Comparison of ENCODE assay signal across 29 cellular contexts in the genomic region with DNA sequence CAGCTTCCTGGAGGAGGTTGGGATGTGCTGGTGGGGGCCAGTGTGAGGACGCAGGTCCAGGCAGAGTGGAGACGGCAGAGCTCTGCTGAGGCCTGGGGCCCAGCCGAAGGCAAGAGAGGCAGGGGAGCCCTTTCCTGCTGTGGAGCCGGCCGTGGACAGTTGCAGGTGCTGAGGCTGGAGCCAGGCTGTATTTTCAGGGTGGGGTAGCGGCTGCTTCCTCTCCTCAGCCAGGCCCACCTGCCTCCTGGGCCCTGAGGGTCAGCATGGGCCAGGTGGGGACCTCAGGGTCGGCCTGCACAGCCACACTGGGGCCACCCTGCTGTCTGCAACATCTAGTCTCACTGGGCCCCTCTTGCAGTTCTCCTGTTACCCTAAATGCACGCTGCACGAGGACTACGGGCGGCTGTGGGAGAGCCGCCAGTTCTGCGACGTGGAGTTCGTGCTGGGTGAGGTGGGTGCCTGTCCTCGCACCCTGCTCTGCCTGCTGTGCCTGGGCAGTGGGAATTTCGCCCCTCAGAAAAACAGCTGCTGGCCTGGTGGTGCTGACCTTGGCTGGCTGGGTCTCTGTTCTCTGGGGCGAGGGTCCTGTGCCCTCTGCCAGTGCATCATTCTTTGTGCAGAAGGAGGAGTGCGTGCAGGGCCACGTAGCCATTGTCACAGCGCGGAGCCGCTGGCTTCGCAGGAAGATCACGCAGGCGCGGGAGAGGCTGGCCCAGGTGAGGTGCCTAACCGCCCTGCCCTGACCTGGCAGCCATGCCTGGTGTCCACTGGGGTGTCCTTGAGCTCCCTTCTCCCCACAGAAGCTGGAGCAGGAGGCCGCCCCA. TPM values are rescaled to one million over a fixed set of nuclear protein-coding genes. Genes with fewer than 3 reads are reported as not detected.
A peak's percentile ranks its signal among the peaks of the same experiment; 100 is the strongest.
DNase-seq lines count a peak whose midpoint lies in the region; ATAC-seq, FAIRE-seq and TF ChIP-seq lines count a peak whose summit lies in the region.
"Had no signal": no experiment of that assay in that cellular context is flagged by ENCODE, and none has a peak within 500 bp of the region (broad histone marks: within the 10 kb centered on the region; RNA-seq: fewer than 3 reads in every experiment).

No MANE protein-coding gene starts in this region.

- H3K27me3 ChIP-seq in HepG2 (ENCODE audit: control insufficient read depth in 1 of 2, insufficient read depth in 2 of 2, low read length in 2 of 2) (no peaks in the 10 kb centered on the region), right lobe of liver (no peaks in the 10 kb centered on the region), osteoblast (ENCODE audit: insufficient read depth, low read length) (no peaks in the 10 kb centered on the region)
- H3K27me3 ChIP-seq: BE2C; BLaER1 treated with 17β-estradiol and CSF1 and Interleukin-3, amounts not matched to agents 10 nM and 100 nM had no signal

- TF ChIP-seq EP300 in HepG2 (IDR thresholded peaks at IDR 0.05; ENCODE audit: low read depth in 2 of 2, low read length in 2 of 2) (no peak), HepG2 (CRISPR knock-in tag; IDR thresholded peaks at IDR 0.05; ENCODE audit: borderline replicate concordance) (no peak)

- intact Hi-C loops in HepG2 (cut with micrococcal nuclease; ENCODE audit: unreplicated experiment) (no loop called here), right lobe of liver (cut with DNase I) (loop anchor here in 1 of 2 donors (10.0 kb wide), 1 partner anchor 49 kb away; no protein-coding TSS in a partner anchor)

- no peak for DNase-seq in HepG2 (ENCODE audit: low spot score)
- no peak for DNase-seq in right lobe of liver
- DNase-seq in chondrocyte (ENCODE audit: low spot score), result peak; percentile 91
- peak; percentile 70 for DNase-seq in osteoblast (ENCODE audit: insufficient read length, low spot score, missing footprints)
- DNase-seq in DMS153 treated with DMSO at 0.1 percent for 48 hours (lab: John Stamatoyannopoulos, UW; ENCODE audit: unreplicated experiment), result no peak
- DNase-seq in NCI-H345 treated with DMSO at 0.1 percent for 48 hours (lab: John Stamatoyannopoulos, UW; ENCODE audit: unreplicated experiment), result no peak
- DNase-seq: 8988T; ACHN; AML-193; BE2C; CD4-positive, alpha-beta T cell; CD8-positive, alpha-beta memory T cell; DMS 273 treated with DMSO at 0.1 percent for 48 hours; DMS53; DMS79 treated with DMSO at 0.1 percent for 48 hours; GF-D8; GM23248; H7; HCEC 1CT had no signal

- H3K4me1 Mint-ChIP-seq in chondrocyte (ENCODE audit: low read depth), result no peaks in the 10 kb centered on the region
- H3K4me1 Mint-ChIP-seq: CD14-positive monocyte had no signal

- no peak for TF ChIP-seq RAD21 in HepG2 (CRISPR knock-in tag; IDR thresholded peaks at IDR 0.05)

- TF ChIP-seq POLR2A in HepG2 (IDR thresholded peaks at IDR 0.05; ENCODE audit: insufficient read depth in 1 of 2, low read depth in 2 of 2, low read length in 2 of 2) (no peak), right lobe of liver (IDR thresholded peaks at IDR 0.05) (no peak)

- FAIRE-seq in HepG2 (lab: Jason Lieb, UNC), result no peak
- FAIRE-seq: A549, D721Med, GM12891, GM18507, H1 had no signal

- H3K27ac ChIP-seq in HepG2 (ENCODE audit: extremely low read length, insufficient read depth, low read length) (no peak overlapping the region), right lobe of liver (no peak overlapping the region), osteoblast (ENCODE audit: low read depth, low read length) (no peak overlapping the region)
- H3K27ac ChIP-seq: A549; BLaER1 treated with 17β-estradiol and CSF1 and Interleukin-3, amounts not matched to agents 10 nM and 100 nM; GM23248 had no signal

- POLR2A ChIA-PET in HepG2 (lab: Yijun Ruan, JAX), result no interaction called here

- H3K27ac Mint-ChIP-seq in chondrocyte (ENCODE audit: unreplicated experiment), result no peak overlapping the region
- H3K27ac Mint-ChIP-seq: CD4-positive, alpha-beta T cell had no signal

- H2AFZ ChIP-seq in HepG2 (ENCODE audit: low read length) (no peak overlapping the region), osteoblast (ENCODE audit: low read length) (no peak overlapping the region)
- H2AFZ ChIP-seq: GM23248 had no signal

- no peak overlapping the region for H3K4me2 ChIP-seq in HepG2 (ENCODE audit: low read depth, low read length)
- H3K4me2 ChIP-seq in osteoblast (ENCODE audit: insufficient read depth, low read length), result no peak overlapping the region
- H3K4me2 ChIP-seq: A549; BLaER1 treated with 17β-estradiol and CSF1 and Interleukin-3, amounts not matched to agents 10 nM and 100 nM had no signal

- H3K4me1 ChIP-seq in HepG2 (ENCODE audit: insufficient read depth, low read length) (no peaks in the 10 kb centered on the region), right lobe of liver (no peaks in the 10 kb centered on the region), osteoblast (ENCODE audit: insufficient read depth, low read length) (no peaks in the 10 kb centered on the region)
- H3K4me1 ChIP-seq: A549, BE2C had no signal

- WGBS in HepG2 (ENCODE audit: low lambda C conversion rate), result 100% methylated on average over 4 of the region's 29 CpGs
- WGBS in right lobe of liver (ENCODE audit: insufficient coverage, low coverage, low lambda C conversion rate, missing lambda C conversion rate), result no CpG with 5 or more reads among the region's 29 CpGs

- no peak for TF ChIP-seq CTCF in HepG2 (CRISPR knock-in tag; IDR thresholded peaks at IDR 0.05)
- TF ChIP-seq CTCF in right lobe of liver (IDR thresholded peaks at IDR 0.05), result no peak
- TF ChIP-seq CTCF in chondrocyte (IDR thresholded peaks at IDR 0.05), result no peak
- no peak for TF ChIP-seq CTCF in osteoblast (IDR thresholded peaks at IDR 0.05; ENCODE audit: extremely low read depth, low read depth, low read length)

- H3K9ac ChIP-seq in HepG2 (ENCODE audit: insufficient read depth, low read depth, low read length), result no peak overlapping the region
- H3K9ac ChIP-seq: BLaER1 treated with 17β-estradiol and CSF1 and Interleukin-3, amounts not matched to agents 10 nM and 100 nM; GM23248 had no signal

- H3K9me3 Mint-ChIP-seq in chondrocyte (ENCODE audit: low read depth), result no peaks in the 10 kb centered on the region
- H3K9me3 Mint-ChIP-seq: CD14-positive monocyte; CD4-positive, alpha-beta T cell; CD8-positive, alpha-beta memory T cell had no signal

- H4K20me1 ChIP-seq in HepG2 (ENCODE audit: insufficient read depth, low read length) (no peaks in the 10 kb centered on the region), osteoblast (ENCODE audit: insufficient read depth, low read length) (no peaks in the 10 kb centered on the region)

- no peaks in the 10 kb centered on the region for H3K9me3 ChIP-seq in HepG2 (ENCODE audit: low read length)
- no peaks in the 10 kb centered on the region for H3K9me3 ChIP-seq in right lobe of liver
- no peaks in the 10 kb centered on the region for H3K9me3 ChIP-seq in osteoblast (ENCODE audit: low read depth, low read length)
- H3K9me3 ChIP-seq: A549; BE2C; BLaER1 treated with 17β-estradiol and CSF1 and Interleukin-3, amounts not matched to agents 10 nM and 100 nM had no signal

- no peaks in the 10 kb centered on the region for H3K27me3 Mint-ChIP-seq in chondrocyte (ENCODE audit: low read depth)
- H3K27me3 Mint-ChIP-seq: CD4-positive, alpha-beta T cell had no signal

- H3K36me3 ChIP-seq in HepG2 (replicated peaks in 1 of 2; ENCODE audit: control insufficient read depth in 1 of 2, insufficient read depth in 2 of 2, low read length in 2 of 2) (peaks cover 3 to 34% of the 10 kb centered on the region in 2 experiments), right lobe of liver (peaks cover 0 to 25% (median 6%) of the 10 kb centered on the region in 4 donors), osteoblast (ENCODE audit: insufficient read depth, low read length) (peaks cover 46% of the 10 kb centered on the region)

- peaks cover 5% of the 10 kb centered on the region for H3K36me3 Mint-ChIP-seq in chondrocyte (ENCODE audit: low read depth)

- no peak overlapping the region for H3K4me3 Mint-ChIP-seq in chondrocyte (ENCODE audit: unreplicated experiment)
- H3K4me3 Mint-ChIP-seq: CD14-positive monocyte; CD4-positive, alpha-beta T cell; CD8-positive, alpha-beta memory T cell had no signal

- no peaks in the 10 kb centered on the region for H3K79me2 ChIP-seq in HepG2 (ENCODE audit: insufficient read depth, low read length)
- H3K79me2 ChIP-seq in osteoblast (ENCODE audit: insufficient read depth, low read length), result no peaks in the 10 kb centered on the region

- CTCF ChIA-PET in HepG2 (lab: Yijun Ruan, JAX; ENCODE audit: low intra/inter-chr PET ratio, low total read pairs), result no interaction called here

- no TSS peak for BruUV-seq in HepG2 (replicated peaks; lab: Mats Ljungman, UMichigan)

- in situ Hi-C loops in HepG2 (cut with HindIII; ENCODE audit: extremely low pct_ligation_motif_present, low pct_unique_long_range_greater_than_20kb), result no loop called here

- H3K4me3 ChIP-seq in HepG2 (replicated peaks in 1 of 3; ENCODE audit: insufficient read depth in 1 of 3, low read depth in 2 of 3, low read length in 3 of 3) (no peak overlapping the region), right lobe of liver (no peak overlapping the region), osteoblast (ENCODE audit: insufficient read depth, low read length) (no peak overlapping the region)
- H3K4me3 ChIP-seq: A549; BLaER1 treated with 17β-estradiol and CSF1 and Interleukin-3, amounts not matched to agents 10 nM and 100 nM; GM23248 had no signal

- ATAC-seq in HepG2 (no peak), right lobe of liver (no peak), HG02763 (IDR thresholded peaks at IDR 0.05; ENCODE audit: unreplicated experiment) (no peak)
- ATAC-seq: A549 had no signal

RNA-seq across cellular contexts. Expression of gene THAP7, which starts 8.4 kb away (rescaled TPM):
- total RNA-seq in HepG2 (2016; rRNA removed; fragmentation: Illumina TruSeq; extraction: Trizol) (20.4 and 25.5 TPM in 2 replicates), right lobe of liver (10 to 100 TPM in 5 of 6 experiments, 1 to 10 TPM in 1; 9.3 to 32.5 (median 15.6) TPM), chondrocyte (15.7 to 22.5 TPM (median 17.2 TPM) in 3 replicates), osteoblast (23.9 and 24.2 TPM in 2 replicates)
- 10.9 and 13.4 TPM in 2 replicates for total RNA-seq in HepG2 (2016; cell fraction: cytosol; rRNA removed; fragmentation: Illumina TruSeq; extraction: Trizol; ENCODE audit: low read depth)
- 22.1 and 23.8 TPM in 2 replicates for total RNA-seq in HepG2 (2016; cell fraction: insoluble cytoplasmic fraction; rRNA removed; fragmentation: Illumina TruSeq; extraction: Trizol)
- 19.2 and 23.3 TPM in 2 replicates for total RNA-seq in HepG2 (2016; cell fraction: membrane; rRNA removed; fragmentation: Illumina TruSeq; extraction: Trizol)
- 18.4 and 19.1 TPM in 2 replicates for total RNA-seq in HepG2 (2016; cell fraction: nucleus; rRNA removed; fragmentation: Illumina TruSeq; extraction: Trizol)
- 13.0 and 16.4 TPM in 2 replicates for polyA plus RNA-seq in HepG2 (2011; rRNA removed)
- polyA plus RNA-seq in HepG2 (2011; cell fraction: cytosol; rRNA removed), result 11.4 and 17.5 TPM in 2 replicates
- polyA plus RNA-seq in HepG2 (2011; cell fraction: nucleus; rRNA removed), result 53.1 and 55.7 TPM in 2 replicates
- polyA plus RNA-seq in HepG2 (2012), result 7.6 and 9.2 TPM in 2 replicates
- polyA plus RNA-seq in HepG2 (2016; cell fraction: cytosol; fragmentation: Illumina TruSeq; extraction: Trizol; ENCODE audit: low read depth), result 11.6 and 14.4 TPM in 2 replicates
- 22.2 and 26.6 TPM in 2 replicates for polyA plus RNA-seq in HepG2 (2016; cell fraction: insoluble cytoplasmic fraction; fragmentation: Illumina TruSeq; extraction: Trizol; ENCODE audit: low read depth)
- 17.6 and 24.0 TPM in 2 replicates for polyA plus RNA-seq in HepG2 (2016; cell fraction: membrane; fragmentation: Illumina TruSeq; extraction: Trizol; ENCODE audit: low read depth)
- polyA plus RNA-seq in HepG2 (2016; cell fraction: nucleus; fragmentation: Illumina TruSeq; extraction: Trizol; ENCODE audit: insufficient read depth, low read depth), result 42.7 and 46.0 TPM in 2 replicates
- 19.9 and 30.3 TPM in 2 replicates for polyA minus RNA-seq in HepG2 (2011; rRNA and poly(A)+ RNA removed; ENCODE audit: low replicate concordance)
- 6.9 and 7.9 TPM in 2 replicates for polyA minus RNA-seq in HepG2 (2011; cell fraction: cytosol; rRNA and poly(A)+ RNA removed)
- polyA minus RNA-seq in HepG2 (2011; cell fraction: nucleus; rRNA and poly(A)+ RNA removed), result 34.2 and 38.9 TPM in 2 replicates

RNA-seq across cellular contexts. Expression of gene LZTR1, which starts 11.4 kb away (rescaled TPM):
- total RNA-seq in HepG2 (2016; rRNA removed; fragmentation: Illumina TruSeq; extraction: Trizol) (12.0 and 22.4 TPM in 2 replicates), right lobe of liver (10 to 100 TPM; 22.7 to 33.3 (median 27.0) TPM), chondrocyte (86.4 to 103 TPM (median 87.0 TPM) in 3 replicates), osteoblast (56.8 and 58.0 TPM in 2 replicates)
- 6.7 and 7.2 TPM in 2 replicates for total RNA-seq in HepG2 (2016; cell fraction: cytosol; rRNA removed; fragmentation: Illumina TruSeq; extraction: Trizol; ENCODE audit: low read depth)
- 11.0 and 24.0 TPM in 2 replicates for total RNA-seq in HepG2 (2016; cell fraction: insoluble cytoplasmic fraction; rRNA removed; fragmentation: Illumina TruSeq; extraction: Trizol)
- total RNA-seq in HepG2 (2016; cell fraction: membrane; rRNA removed; fragmentation: Illumina TruSeq; extraction: Trizol), result 7.2 and 7.5 TPM in 2 replicates
- 24.0 and 31.5 TPM in 2 replicates for total RNA-seq in HepG2 (2016; cell fraction: nucleus; rRNA removed; fragmentation: Illumina TruSeq; extraction: Trizol)
- 21.8 and 36.0 TPM in 2 replicates for polyA plus RNA-seq in HepG2 (2011; rRNA removed)
- 7.8 and 11.5 TPM in 2 replicates for polyA plus RNA-seq in HepG2 (2011; cell fraction: cytosol; rRNA removed)
- polyA plus RNA-seq in HepG2 (2011; cell fraction: nucleus; rRNA removed), result 218 and 255 TPM in 2 replicates
- polyA plus RNA-seq in HepG2 (2012), result 16.0 and 20.8 TPM in 2 replicates
- 1.7 and 1.9 TPM in 2 replicates for polyA plus RNA-seq in HepG2 (2016; cell fraction: cytosol; fragmentation: Illumina TruSeq; extraction: Trizol; ENCODE audit: low read depth)
- polyA plus RNA-seq in HepG2 (2016; cell fraction: insoluble cytoplasmic fraction; fragmentation: Illumina TruSeq; extraction: Trizol; ENCODE audit: low read depth), result 10.7 and 13.3 TPM in 2 replicates
- 3.5 and 4.4 TPM in 2 replicates for polyA plus RNA-seq in HepG2 (2016; cell fraction: membrane; fragmentation: Illumina TruSeq; extraction: Trizol; ENCODE audit: low read depth)
- polyA plus RNA-seq in HepG2 (2016; cell fraction: nucleus; fragmentation: Illumina TruSeq; extraction: Trizol; ENCODE audit: insufficient read depth, low read depth), result 85.8 and 92.2 TPM in 2 replicates
- polyA minus RNA-seq in HepG2 (2011; rRNA and poly(A)+ RNA removed; ENCODE audit: low replicate concordance), result 28.9 and 51.0 TPM in 2 replicates
- polyA minus RNA-seq in HepG2 (2011; cell fraction: cytosol; rRNA and poly(A)+ RNA removed), result 12.1 and 13.7 TPM in 2 replicates
- 71.7 and 79.9 TPM in 2 replicates for polyA minus RNA-seq in HepG2 (2011; cell fraction: nucleus; rRNA and poly(A)+ RNA removed)

RNA-seq across cellular contexts. Expression of gene P2RX6, which starts 21.4 kb away (rescaled TPM):
- total RNA-seq in HepG2 (2016; rRNA removed; fragmentation: Illumina TruSeq; extraction: Trizol) (0.04 TPM in 1 of 2 replicates, not detected in the other), right lobe of liver (1 to 10 TPM in 1 of 6 experiments, under 1 TPM in 4, not detected in 1; 0.09 to 1.4 (median 0.42) TPM), chondrocyte (2.1 to 4.9 TPM (median 2.2 TPM) in 3 replicates), osteoblast (3.2 and 5.1 TPM in 2 replicates)
- total RNA-seq in HepG2 (2016; cell fraction: cytosol; rRNA removed; fragmentation: Illumina TruSeq; extraction: Trizol; ENCODE audit: low read depth), result not detected in 2 replicates
- total RNA-seq in HepG2 (2016; cell fraction: insoluble cytoplasmic fraction; rRNA removed; fragmentation: Illumina TruSeq; extraction: Trizol), result not detected in 2 replicates
- not detected in 2 replicates for total RNA-seq in HepG2 (2016; cell fraction: membrane; rRNA removed; fragmentation: Illumina TruSeq; extraction: Trizol)
- not detected in 2 replicates for total RNA-seq in HepG2 (2016; cell fraction: nucleus; rRNA removed; fragmentation: Illumina TruSeq; extraction: Trizol)
- polyA plus RNA-seq in HepG2 (2011; rRNA removed), result 0.12 and 0.20 TPM in 2 replicates
- polyA plus RNA-seq in HepG2 (2011; cell fraction: cytosol; rRNA removed), result 0.06 and 0.19 TPM in 2 replicates
- polyA plus RNA-seq in HepG2 (2011; cell fraction: nucleus; rRNA removed), result 0.66 and 1.2 TPM in 2 replicates
- polyA plus RNA-seq in HepG2 (2012), result 0.07 and 0.25 TPM in 2 replicates
- polyA plus RNA-seq in HepG2 (2016; cell fraction: cytosol; fragmentation: Illumina TruSeq; extraction: Trizol; ENCODE audit: low read depth), result not detected in 2 replicates
- not detected in 2 replicates for polyA plus RNA-seq in HepG2 (2016; cell fraction: insoluble cytoplasmic fraction; fragmentation: Illumina TruSeq; extraction: Trizol; ENCODE audit: low read depth)
- not detected in 2 replicates for polyA plus RNA-seq in HepG2 (2016; cell fraction: membrane; fragmentation: Illumina TruSeq; extraction: Trizol; ENCODE audit: low read depth)
- polyA plus RNA-seq in HepG2 (2016; cell fraction: nucleus; fragmentation: Illumina TruSeq; extraction: Trizol; ENCODE audit: insufficient read depth, low read depth), result not detected in 2 replicates
- 0.46 and 5.4 TPM in 2 replicates for polyA minus RNA-seq in HepG2 (2011; rRNA and poly(A)+ RNA removed; ENCODE audit: low replicate concordance)
- not detected in 2 replicates for polyA minus RNA-seq in HepG2 (2011; cell fraction: cytosol; rRNA and poly(A)+ RNA removed)
- 0.50 TPM in 1 of 2 replicates, not detected in the other for polyA minus RNA-seq in HepG2 (2011; cell fraction: nucleus; rRNA and poly(A)+ RNA removed)
- total RNA-seq: H1 had no signal
- polyA plus RNA-seq: CD14-positive monocyte had no signal

RNA-seq across cellular contexts. Expression of gene AIFM3, which starts 26.5 kb away (rescaled TPM):
- 11.0 and 15.3 TPM in 2 replicates for total RNA-seq in HepG2 (2016; rRNA removed; fragmentation: Illumina TruSeq; extraction: Trizol)
- total RNA-seq in HepG2 (2016; cell fraction: cytosol; rRNA removed; fragmentation: Illumina TruSeq; extraction: Trizol; ENCODE audit: low read depth), result 11.0 and 11.3 TPM in 2 replicates
- 8.7 and 17.7 TPM in 2 replicates for total RNA-seq in HepG2 (2016; cell fraction: insoluble cytoplasmic fraction; rRNA removed; fragmentation: Illumina TruSeq; extraction: Trizol)
- total RNA-seq in HepG2 (2016; cell fraction: membrane; rRNA removed; fragmentation: Illumina TruSeq; extraction: Trizol), result 18.9 and 20.5 TPM in 2 replicates
- total RNA-seq in HepG2 (2016; cell fraction: nucleus; rRNA removed; fragmentation: Illumina TruSeq; extraction: Trizol), result 17.3 and 19.2 TPM in 2 replicates
- 9.0 and 12.0 TPM in 2 replicates for polyA plus RNA-seq in HepG2 (2011; rRNA removed)
- 9.9 and 12.9 TPM in 2 replicates for polyA plus RNA-seq in HepG2 (2011; cell fraction: cytosol; rRNA removed)
- 124 and 135 TPM in 2 replicates for polyA plus RNA-seq in HepG2 (2011; cell fraction: nucleus; rRNA removed)
- 9.3 and 10.2 TPM in 2 replicates for polyA plus RNA-seq in HepG2 (2012)
- 9.8 and 11.5 TPM in 2 replicates for polyA plus RNA-seq in HepG2 (2016; cell fraction: cytosol; fragmentation: Illumina TruSeq; extraction: Trizol; ENCODE audit: low read depth)
- polyA plus RNA-seq in HepG2 (2016; cell fraction: insoluble cytoplasmic fraction; fragmentation: Illumina TruSeq; extraction: Trizol; ENCODE audit: low read depth), result 8.2 and 11.1 TPM in 2 replicates
- polyA plus RNA-seq in HepG2 (2016; cell fraction: membrane; fragmentation: Illumina TruSeq; extraction: Trizol; ENCODE audit: low read depth), result 16.8 and 17.1 TPM in 2 replicates
- 45.0 and 47.7 TPM in 2 replicates for polyA plus RNA-seq in HepG2 (2016; cell fraction: nucleus; fragmentation: Illumina TruSeq; extraction: Trizol; ENCODE audit: insufficient read depth, low read depth)
- 0.07 and 13.9 TPM in 2 replicates for polyA minus RNA-seq in HepG2 (2011; rRNA and poly(A)+ RNA removed; ENCODE audit: low replicate concordance)
- 6.5 and 6.6 TPM in 2 replicates for polyA minus RNA-seq in HepG2 (2011; cell fraction: cytosol; rRNA and poly(A)+ RNA removed)
- polyA minus RNA-seq in HepG2 (2011; cell fraction: nucleus; rRNA and poly(A)+ RNA removed), result 18.9 and 19.3 TPM in 2 replicates
- total RNA-seq in right lobe of liver, result 1 to 10 TPM in 3 of 6 experiments, under 1 TPM in 3; 0.37 to 1.4 (median 1.0) TPM
- total RNA-seq in chondrocyte, result 0.47 TPM in 1 of 3 replicates, not detected in the others
- total RNA-seq in osteoblast, result 0.59 and 0.72 TPM in 2 replicates
- polyA plus RNA-seq: CD8-positive, alpha-beta memory T cell; GM23248 had no signal

RNA-seq across cellular contexts. Expression of gene SLC7A4, which starts 38.8 kb away (rescaled TPM):
- total RNA-seq in HepG2 (2016; rRNA removed; fragmentation: Illumina TruSeq; extraction: Trizol) (not detected in 2 replicates), right lobe of liver (under 1 TPM in 5 of 6 experiments, not detected in 1; 0.12 to 0.35 (median 0.18) TPM), chondrocyte (0.22 to 0.28 TPM in 2 of 3 replicates, not detected in the other), osteoblast (under 0.01 and 0.36 TPM in 2 replicates)
- not detected in 2 replicates for total RNA-seq in HepG2 (2016; cell fraction: cytosol; rRNA removed; fragmentation: Illumina TruSeq; extraction: Trizol; ENCODE audit: low read depth)
- total RNA-seq in HepG2 (2016; cell fraction: insoluble cytoplasmic fraction; rRNA removed; fragmentation: Illumina TruSeq; extraction: Trizol), result not detected in 2 replicates
- not detected in 2 replicates for total RNA-seq in HepG2 (2016; cell fraction: membrane; rRNA removed; fragmentation: Illumina TruSeq; extraction: Trizol)
- total RNA-seq in HepG2 (2016; cell fraction: nucleus; rRNA removed; fragmentation: Illumina TruSeq; extraction: Trizol), result not detected in 2 replicates
- not detected in 2 replicates for polyA plus RNA-seq in HepG2 (2011; rRNA removed)
- polyA plus RNA-seq in HepG2 (2011; cell fraction: cytosol; rRNA removed), result not detected in 2 replicates
- not detected in 2 replicates for polyA plus RNA-seq in HepG2 (2011; cell fraction: nucleus; rRNA removed)
- polyA plus RNA-seq in HepG2 (2012), result not detected in 2 replicates
- not detected in 2 replicates for polyA plus RNA-seq in HepG2 (2016; cell fraction: cytosol; fragmentation: Illumina TruSeq; extraction: Trizol; ENCODE audit: low read depth)
- not detected in 2 replicates for polyA plus RNA-seq in HepG2 (2016; cell fraction: insoluble cytoplasmic fraction; fragmentation: Illumina TruSeq; extraction: Trizol; ENCODE audit: low read depth)
- polyA plus RNA-seq in HepG2 (2016; cell fraction: membrane; fragmentation: Illumina TruSeq; extraction: Trizol; ENCODE audit: low read depth), result not detected in 2 replicates
- polyA plus RNA-seq in HepG2 (2016; cell fraction: nucleus; fragmentation: Illumina TruSeq; extraction: Trizol; ENCODE audit: insufficient read depth, low read depth), result not detected in 2 replicates
- not detected in 2 replicates for polyA minus RNA-seq in HepG2 (2011; rRNA and poly(A)+ RNA removed; ENCODE audit: low replicate concordance)
- not detected in 2 replicates for polyA minus RNA-seq in HepG2 (2011; cell fraction: cytosol; rRNA and poly(A)+ RNA removed)
- not detected in 2 replicates for polyA minus RNA-seq in HepG2 (2011; cell fraction: nucleus; rRNA and poly(A)+ RNA removed)
- total RNA-seq: CD4-positive, alpha-beta T cell; Daoy; G401; GM23248; H1; H7 had no signal
- polyA plus RNA-seq: A549, CD14-positive monocyte, GM23248 had no signal

Comparison
In these comparisons a context has a peak if more than half of its experiments do, and no peak if none do; other contexts are left out.
1. DNase-seq: peak in chondrocyte (single experiment) and osteoblast (single experiment); none in HepG2 (single experiment), right lobe of liver (0 of 3), DMS153 treated with DMSO at 0.1 percent for 48 hours (single experiment) and NCI-H345 treated with DMSO at 0.1 percent for 48 hours (single experiment).